ENCODE assay signal across 19 cellular contexts in genomic region chr6:26388014-26388413, GRCh38. TPM values are rescaled to one million over a fixed set of nuclear protein-coding genes. Genes with fewer than 3 reads are reported as not detected.
A peak's percentile ranks its signal among the peaks of the same experiment; 100 is the strongest.
DNase-seq lines count a peak whose midpoint lies in the region; ATAC-seq and TF ChIP-seq lines count a peak whose summit lies in the region.
"Had no signal": no experiment of that assay in that cellular context is flagged by ENCODE, and none has a peak within 500 bp of the region (broad histone marks: within the 10 kb centered on the region; RNA-seq: fewer than 3 reads in every experiment).

No MANE protein-coding gene starts in this region.

- peak overlapping the region; percentile 41; the same call in 1 of the 2 replicates for H3K4me2 ChIP-seq in IMR-90 (ENCODE audit: low read depth, low read length)

- H2AK5ac ChIP-seq in IMR-90 (ENCODE audit: low read depth, low read length): no peak overlapping the region; the same call in 1 of the 2 replicates

- H3K4me1 Mint-ChIP-seq in CD14-positive monocyte (peaks cover 59% of the 10 kb centered on the region), nephron (peaks cover 21% of the 10 kb centered on the region)

- H3K27me3 ChIP-seq in IMR-90 (ENCODE audit: control insufficient read depth, insufficient read depth, low read length): no peaks in the 10 kb centered on the region
- H3K27me3 ChIP-seq: breast epithelium, foreskin keratinocyte, suprapubic skin had no signal

- peak overlapping the region; percentile 33 for H3K4ac ChIP-seq in IMR-90 (ENCODE audit: low read depth, low read length)

- no peak overlapping the region for H3K4me3 ChIP-seq in IMR-90 (ENCODE audit: insufficient read depth, low read depth, low read length)
- H3K4me3 ChIP-seq: breast epithelium, psoas muscle, suprapubic skin had no signal

- peak overlapping the region; percentile 25 for H2BK5ac ChIP-seq in IMR-90 (ENCODE audit: low read depth, low read length, poor library complexity, severe bottlenecking)

- CTCF ChIA-PET in IMR-90 (lab: Yijun Ruan, JAX): interaction anchor here (0.7 kb wide), 1 partner anchor 32 kb away, joined by 5 read pairs; no protein-coding TSS in a partner anchor

- no peaks in the 10 kb centered on the region for H3K9me3 ChIP-seq in IMR-90 (ENCODE audit: control insufficient read depth, insufficient read depth, low read length)
- H3K9me3 ChIP-seq: breast epithelium, psoas muscle, suprapubic skin had no signal

- no peaks in the 10 kb centered on the region for H4K20me1 ChIP-seq in IMR-90 (ENCODE audit: insufficient read depth, low read length)

- H3K79me1 ChIP-seq in IMR-90 (ENCODE audit: low read depth in 1 of 2, low read length in 2 of 2): peaks cover 0 to 28% of the 10 kb centered on the region in 2 experiments; a peak in 2 of 4 replicates

- H3K9me3 Mint-ChIP-seq in CD14-positive monocyte (peaks cover 0 to 3% (median 0%) of the 10 kb centered on the region in 7 donors), nephron (no peaks in the 10 kb centered on the region)
- H3K9me3 Mint-ChIP-seq: activated naive CD8-positive, alpha-beta T cell treated with anti-CD3 and anti-CD28 coated beads, Interleukin-2, amount 50 U/mL, for 24 hours; memory B cell; nephron progenitor cell had no signal

- no peak for TF ChIP-seq CTCF in CD14-positive monocyte (IDR thresholded peaks at IDR 0.05)
- no peak for TF ChIP-seq CTCF in IMR-90 (conservative IDR thresholded peaks at IDR 0.05; ENCODE audit: low read depth, low read length)
- no peak for TF ChIP-seq CTCF in nephron (IDR thresholded peaks at IDR 0.05; ENCODE audit: unreplicated experiment in 3 of 3)

- no peak for TF ChIP-seq POLR2A in IMR-90 (IDR thresholded peaks at IDR 0.05; ENCODE audit: low read depth, low read length)

- no peak overlapping the region for H3K4me3 Mint-ChIP-seq in CD14-positive monocyte
- H3K4me3 Mint-ChIP-seq in nephron: no peak overlapping the region
- H3K4me3 Mint-ChIP-seq: activated naive CD8-positive, alpha-beta T cell treated with anti-CD3 and anti-CD28 coated beads, Interleukin-2, amount 50 U/mL, for 24 hours; memory B cell; nephron progenitor cell had no signal

- H2AFZ ChIP-seq in IMR-90 (replicated peaks; ENCODE audit: low read length, poor library complexity): no peak overlapping the region

- no peak overlapping the region for H3K27ac ChIP-seq in IMR-90 (ENCODE audit: insufficient read depth, low read length)
- H3K27ac ChIP-seq: breast epithelium, epithelial cell of prostate, foreskin keratinocyte, psoas muscle, suprapubic skin had no signal

- DNase-seq in CD14-positive monocyte (ENCODE audit: low spot score): no peak
- DNase-seq in IMR-90: no peak
- peak; percentile 16 for DNase-seq in dermis blood vessel endothelial cell
- no peak for DNase-seq in G401 (ENCODE audit: low spot score)
- DNase-seq in NCI-H2227 treated with DMSO at 0.1 percent for 48 hours (lab: John Stamatoyannopoulos, UW): no peak
- no peak for DNase-seq in NCI-H1092 treated with DMSO at 0.1 percent for 48 hours (lab: John Stamatoyannopoulos, UW)
- no peak for DNase-seq in activated naive CD4-positive, alpha-beta T cell treated with anti-CD3 and anti-CD28 coated beads, Interleukin-2, amount 50 U/mL, for 16 hours
- DNase-seq: activated CD4-positive, CD25-positive, alpha-beta regulatory T cell treated with anti-CD3 and anti-CD28 coated beads, Interleukin-2, amount 50 U/mL, for 72 hours; activated naive CD8-positive, alpha-beta T cell treated with anti-CD3 and anti-CD28 coated beads, Interleukin-2, amount 50 U/mL, for 24 hours; foreskin keratinocyte; H7; NCI-H1436; nephron progenitor cell; psoas muscle had no signal

- BruUV-seq in IMR-90 (replicated peaks; lab: Mats Ljungman, UMichigan): no TSS peak

- H3K27me3 Mint-ChIP-seq in CD14-positive monocyte (ENCODE audit: low read depth in 3 of 3): peaks cover 0 to 1% (median 0%) of the 10 kb centered on the region in 3 donors
- no peaks in the 10 kb centered on the region for H3K27me3 Mint-ChIP-seq in nephron (ENCODE audit: low read depth)
- H3K27me3 Mint-ChIP-seq: activated naive CD8-positive, alpha-beta T cell treated with anti-CD3 and anti-CD28 coated beads, Interleukin-2, amount 50 U/mL, for 24 hours; memory B cell had no signal

- dilution Hi-C loops in IMR-90 (cut with HindIII; ENCODE audit: low sequenced_read_pairs, unreplicated experiment): no loop called here

- no peak overlapping the region for H4K8ac ChIP-seq in IMR-90 (ENCODE audit: low read depth in 2 of 2, low read length in 2 of 2)

- H3K27ac Mint-ChIP-seq in CD14-positive monocyte (peak overlapping the region in 6 of 7 donors; percentile 26 to 60 (median 48)), nephron (peak overlapping the region in 2 of 3 experiments; percentile 31 to 82)
- H3K27ac Mint-ChIP-seq: activated naive CD8-positive, alpha-beta T cell treated with anti-CD3 and anti-CD28 coated beads, Interleukin-2, amount 50 U/mL, for 24 hours; memory B cell; nephron progenitor cell had no signal

- peak overlapping the region; percentile 48 for H4K91ac ChIP-seq in IMR-90 (ENCODE audit: insufficient read depth, low read depth, low read length)

- in situ Hi-C loops in IMR-90 (cut with MboI; ENCODE audit: low sequenced_read_pairs): no loop called here
- in situ Hi-C loops in G401 (cut with HindIII; ENCODE audit: low sequenced_read_pairs): no loop called here

- H3K36me3 ChIP-seq in IMR-90 (ENCODE audit: control insufficient read depth, insufficient read depth, low read length): peaks cover 9% of the 10 kb centered on the region
- H3K36me3 ChIP-seq: breast epithelium had no signal

- peak overlapping the region; percentile 26; the same call in 1 of the 2 replicates for H3K23ac ChIP-seq in IMR-90 (ENCODE audit: low read depth, low read length)

- ATAC-seq in IMR-90 (ENCODE audit: low read depth): peak; percentile 40
- ATAC-seq: activated naive CD8-positive, alpha-beta T cell treated with anti-CD3 and anti-CD28 coated beads, Interleukin-2, amount 50 U/mL, for 24 hours; foreskin keratinocyte; psoas muscle had no signal

- peak overlapping the region; percentile 21 for H2BK120ac ChIP-seq in IMR-90 (ENCODE audit: low read depth, low read length)

- H2BK20ac ChIP-seq in IMR-90 (ENCODE audit: low read depth, low read length): peak overlapping the region; percentile 52; the same call in 1 of the 2 replicates

- 0 out of 3 replicates have a peak overlapping the region, but pooled peaks have one; percentile 34 for H2BK15ac ChIP-seq in IMR-90 (ENCODE audit: low read depth, low read length)

- no peak for TF ChIP-seq RAD21 in IMR-90 (IDR thresholded peaks at IDR 0.05; ENCODE audit: low read length)

- H3K9me1 ChIP-seq in IMR-90 (ENCODE audit: insufficient read depth, low read length): peaks cover 12% of the 10 kb centered on the region

- H2AK9ac ChIP-seq in IMR-90 (replicated peaks; ENCODE audit: low read depth, low read length, poor library complexity): no peak overlapping the region

- POLR2A ChIA-PET in IMR-90 (lab: Charles Lee; ENCODE audit: unreplicated experiment): interaction anchor here (0.5 kb wide), 1 partner anchor 740 kb away, joined by 6 read pairs; no protein-coding TSS in a partner anchor

- H4K5ac ChIP-seq in IMR-90 (ENCODE audit: low read depth, low read length): peak overlapping the region; percentile 50; the same call in 1 of the 2 replicates

- H3K14ac ChIP-seq in IMR-90 (replicated peaks; ENCODE audit: low read depth, low read length): peak overlapping the region; percentile 10; the same call in 1 of the 2 replicates

- no peak overlapping the region for H3K9ac ChIP-seq in IMR-90 (ENCODE audit: low read depth, low read length)

- no peak overlapping the region for H3K18ac ChIP-seq in IMR-90 (ENCODE audit: low read depth, low read length)

- no peak overlapping the region for H3K56ac ChIP-seq in IMR-90 (ENCODE audit: extremely low read depth, insufficient read depth, low read length)

- peaks cover 46 to 48% of the 10 kb centered on the region in 2 donors for H3K36me3 Mint-ChIP-seq in CD14-positive monocyte
- H3K36me3 Mint-ChIP-seq in nephron (ENCODE audit: low read depth): peaks cover 39% of the 10 kb centered on the region

- intact Hi-C loops in CD14-positive monocyte (cut with micrococcal nuclease): no loop called here
- intact Hi-C loops in IMR-90 (cut with micrococcal nuclease): no loop called here

- H3K4me1 ChIP-seq in IMR-90 (ENCODE audit: control insufficient read depth, insufficient read depth, low read length): peaks cover 8% of the 10 kb centered on the region
- H3K4me1 ChIP-seq: breast epithelium, psoas muscle had no signal

- WGBS in IMR-90 (ENCODE audit: extremely low coverage in 2 of 2, insufficient read length in 1 of 2), 2 experiments: 40% methylated on average over 1 of the region's 6 CpGs; no CpG with 5 or more reads in 1 of the 2 experiments

RNA-seq across cellular contexts. Expression of gene BTN2A2, which starts 5.1 kb away (rescaled TPM):
- 1 to 10 TPM; 7.0 to 9.5 TPM for polyA plus RNA-seq in CD14-positive monocyte
- 10.6 and 12.5 TPM in 2 replicates for total RNA-seq in IMR-90 (2012; rRNA removed)
- 9.8 and 15.2 TPM in 2 replicates for polyA plus RNA-seq in IMR-90 (2012; rRNA removed)
- polyA plus RNA-seq in IMR-90 (2012; cell fraction: cytosol; rRNA removed): 4.9 and 6.3 TPM in 2 replicates
- polyA plus RNA-seq in IMR-90 (2012; cell fraction: nucleus; rRNA removed; ENCODE audit: low replicate concordance): 27.6 and 53.1 TPM in 2 replicates
- total RNA-seq in dermis blood vessel endothelial cell: 13.8 and 15.0 TPM in 2 replicates
- 8.2 and 11.3 TPM in 2 replicates for total RNA-seq in G401 (2014; rRNA removed; shearing (Covaris generic))

RNA-seq across cellular contexts. Expression of gene BTN3A1, which starts 14.1 kb away (rescaled TPM):
- polyA plus RNA-seq in CD14-positive monocyte (10 to 100 TPM; 19.7 to 25.1 TPM), IMR-90 (2012; rRNA removed) (9.8 and 14.4 TPM in 2 replicates)
- total RNA-seq in IMR-90 (2012; rRNA removed) (15.3 and 16.5 TPM in 2 replicates), dermis blood vessel endothelial cell (21.7 and 25.0 TPM in 2 replicates)
- 5.7 and 11.5 TPM in 2 replicates for polyA plus RNA-seq in IMR-90 (2012; cell fraction: cytosol; rRNA removed)
- polyA plus RNA-seq in IMR-90 (2012; cell fraction: nucleus; rRNA removed; ENCODE audit: low replicate concordance): 23.3 and 47.1 TPM in 2 replicates
- 1.4 and 2.2 TPM in 2 replicates for total RNA-seq in G401 (2014; rRNA removed; shearing (Covaris generic))

RNA-seq across cellular contexts. Expression of gene BTN3A2, which starts 23.0 kb away (rescaled TPM):
- polyA plus RNA-seq in CD14-positive monocyte (10 to 100 TPM; 30.7 to 37.8 TPM), IMR-90 (2012; rRNA removed) (14.8 and 15.7 TPM in 2 replicates)
- total RNA-seq in IMR-90 (2012; rRNA removed) (17.2 and 20.4 TPM in 2 replicates), dermis blood vessel endothelial cell (28.8 and 44.4 TPM in 2 replicates)
- 7.4 and 12.2 TPM in 2 replicates for polyA plus RNA-seq in IMR-90 (2012; cell fraction: cytosol; rRNA removed)
- polyA plus RNA-seq in IMR-90 (2012; cell fraction: nucleus; rRNA removed; ENCODE audit: low replicate concordance): 9.8 and 25.8 TPM in 2 replicates
- total RNA-seq in G401 (2014; rRNA removed; shearing (Covaris generic)): 1.2 and 3.0 TPM in 2 replicates

RNA-seq across cellular contexts. Expression of gene BTN3A3, which starts 52.3 kb away (rescaled TPM):
- polyA plus RNA-seq in CD14-positive monocyte (10 to 100 TPM; 17.0 to 24.6 TPM), IMR-90 (2012; rRNA removed) (12.4 and 14.8 TPM in 2 replicates)
- total RNA-seq in IMR-90 (2012; rRNA removed) (14.4 and 15.8 TPM in 2 replicates), dermis blood vessel endothelial cell (16.9 and 20.3 TPM in 2 replicates)
- polyA plus RNA-seq in IMR-90 (2012; cell fraction: cytosol; rRNA removed): 6.3 and 10.8 TPM in 2 replicates
- polyA plus RNA-seq in IMR-90 (2012; cell fraction: nucleus; rRNA removed; ENCODE audit: low replicate concordance): 13.9 and 51.5 TPM in 2 replicates
- total RNA-seq in G401 (2014; rRNA removed; shearing (Covaris generic)): 0.14 and 0.68 TPM in 2 replicates
